Comparison of ENCODE assay signal across 1 cellular context in the genomic region with DNA sequence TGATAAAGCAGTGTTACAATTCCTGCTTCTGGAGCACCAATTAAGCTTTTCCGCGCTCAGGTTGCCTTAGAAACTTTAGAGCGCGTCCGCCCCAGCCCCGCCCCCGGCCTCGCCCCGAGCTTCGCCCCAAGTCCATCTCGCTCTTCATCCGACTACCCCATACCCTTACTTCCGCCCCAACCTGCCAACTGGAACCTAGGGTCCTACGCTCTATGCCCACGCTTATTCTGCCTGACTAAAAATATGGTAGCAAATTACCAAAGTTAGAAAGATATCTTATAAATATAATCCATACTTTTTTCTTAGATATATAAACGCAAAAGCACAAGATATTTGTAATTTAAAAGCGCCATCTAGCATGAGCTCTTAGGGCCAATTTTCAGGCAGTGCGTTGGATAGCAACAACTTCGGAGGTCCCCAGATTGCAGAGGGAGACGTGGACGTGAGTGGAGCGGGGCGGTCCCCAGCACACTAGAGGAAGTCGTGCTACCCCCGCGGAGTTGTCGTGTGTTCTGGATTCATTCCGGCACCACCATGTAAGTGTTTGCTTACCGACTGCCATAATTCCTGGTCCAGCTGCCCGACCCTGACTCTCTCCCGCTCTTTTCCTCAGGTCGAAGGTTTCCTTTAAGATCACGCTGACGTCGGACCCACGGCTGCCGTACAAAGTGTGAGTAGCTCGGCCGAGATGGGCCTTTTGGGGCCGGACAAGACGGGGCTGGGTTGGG.
A peak's percentile ranks its signal among the peaks of the same experiment; 100 is the strongest.
TF ChIP-seq lines count a peak whose summit lies in the region.

TSS of gene UFM1 (plus strand) at position 466 of the 728 bp plus-strand sequence. CDS start at position 535, 69 bp downstream.

TF ChIP-seq in HepG2, 621 proteins besides CTCF, POLR2A, EP300 and RAD21 (continued from another document and continues in another):
- TF ChIP-seq ONECUT2 (CRISPR knock-in tag; IDR thresholded peaks at IDR 0.05) (no peak), CCDC6 (CRISPR knock-in tag; IDR thresholded peaks at IDR 0.05) (no peak), GPN1 (CRISPR knock-in tag; IDR thresholded peaks at IDR 0.05; ENCODE audit: borderline replicate concordance) (no peak), GATAD1 (CRISPR knock-in tag; IDR thresholded peaks at IDR 0.05) (peak; percentile 82), ZBTB42 (CRISPR knock-in tag; IDR thresholded peaks at IDR 0.05) (no peak), KMT2B (CRISPR knock-in tag; IDR thresholded peaks at IDR 0.05) (peak; percentile 62), BCL6 (CRISPR knock-in tag; IDR thresholded peaks at IDR 0.05) (no peak), ZNF564 (CRISPR knock-in tag; IDR thresholded peaks at IDR 0.05) (no peak), KDM5B (CRISPR knock-in tag; IDR thresholded peaks at IDR 0.05; ENCODE audit: borderline replicate concordance) (peak; percentile 46; the same call in 1 of the 2 replicates), SIN3A (IDR thresholded peaks at IDR 0.05; ENCODE audit: borderline replicate concordance, low read depth, low read length) (peak; percentile 87), PRDM4 (CRISPR knock-in tag; IDR thresholded peaks at IDR 0.05; ENCODE audit: borderline replicate concordance) (no peak), ZNF251 (CRISPR knock-in tag; IDR thresholded peaks at IDR 0.05) (no peak), LCORL (IDR thresholded peaks at IDR 0.05) (no peak), LCORL (CRISPR knock-in tag; IDR thresholded peaks at IDR 0.05) (no peak), ZNF614 (CRISPR knock-in tag; IDR thresholded peaks at IDR 0.05; ENCODE audit: borderline replicate concordance) (no peak), CBX5 (CRISPR knock-in tag; IDR thresholded peaks at IDR 0.05; ENCODE audit: borderline replicate concordance) (no peak), TAF15 (IDR thresholded peaks at IDR 0.05; ENCODE audit: low read depth, low read length, poor library complexity, severe bottlenecking) (no peak), FOXO1 (CRISPR knock-in tag; IDR thresholded peaks at IDR 0.05) (no peak), ZNF34 (CRISPR knock-in tag; IDR thresholded peaks at IDR 0.05; ENCODE audit: borderline replicate concordance) (no peak), TEAD3 (CRISPR knock-in tag; optimal IDR thresholded peaks at IDR 0.05; ENCODE audit: borderline replicate concordance) (peak; percentile 6), NR2F6 (IDR thresholded peaks at IDR 0.05) (no peak), NR2F6 (CRISPR knock-in tag; IDR thresholded peaks at IDR 0.05) (no peak), CCAR2 (optimal IDR thresholded peaks at IDR 0.05; ENCODE audit: low read depth, low read length) (no peak), ZNF891 (CRISPR knock-in tag; IDR thresholded peaks at IDR 0.05) (no peak), ZNF17 (CRISPR knock-in tag; IDR thresholded peaks at IDR 0.05) (no peak), NFYC (CRISPR knock-in tag; IDR thresholded peaks at IDR 0.05) (no peak), ZSCAN25 (CRISPR knock-in tag; IDR thresholded peaks at IDR 0.05) (peak; percentile 41; the same call in 1 of the 2 replicates), HDAC1 (CRISPR knock-in tag; IDR thresholded peaks at IDR 0.05) (peak; percentile 80), SIX4 (CRISPR knock-in tag; IDR thresholded peaks at IDR 0.05) (no peak), ARNT (IDR thresholded peaks at IDR 0.05) (no peak), ZNF850 (CRISPR knock-in tag; conservative IDR thresholded peaks at IDR 0.05) (0 out of 2 replicates have a peak, but pooled peaks have one; percentile 5), MAZ (IDR thresholded peaks at IDR 0.05; ENCODE audit: borderline replicate concordance, low read depth, low read length) (peak; percentile 42; the same call in 1 of the 2 replicates), MAZ (CRISPR knock-in tag; IDR thresholded peaks at IDR 0.05; ENCODE audit: low read depth) (peak; percentile 27; the same call in 1 of the 2 replicates), KDM2A (CRISPR knock-in tag; IDR thresholded peaks at IDR 0.05; ENCODE audit: borderline replicate concordance, low read depth) (peak; percentile 72; the same call in 1 of the 2 replicates), KDM4B (CRISPR knock-in tag; IDR thresholded peaks at IDR 0.05) (no peak), ZNF629 (CRISPR knock-in tag; conservative IDR thresholded peaks at IDR 0.05) (no peak), YEATS2 (CRISPR knock-in tag; IDR thresholded peaks at IDR 0.05; ENCODE audit: borderline replicate concordance) (peak; percentile 67; the same call in 1 of the 2 replicates), ZNF703 (CRISPR knock-in tag; IDR thresholded peaks at IDR 0.05; ENCODE audit: borderline replicate concordance) (no peak), ZNF577 (CRISPR knock-in tag; IDR thresholded peaks at IDR 0.05; ENCODE audit: borderline replicate concordance, low read depth) (no peak), ZBTB2 (CRISPR knock-in tag; IDR thresholded peaks at IDR 0.05; ENCODE audit: low read depth) (no peak), THAP8 (CRISPR knock-in tag; IDR thresholded peaks at IDR 0.05; ENCODE audit: borderline replicate concordance) (no peak), CENPT (CRISPR knock-in tag; IDR thresholded peaks at IDR 0.05; ENCODE audit: low read depth) (no peak), ZNF510 (CRISPR knock-in tag; IDR thresholded peaks at IDR 0.05; ENCODE audit: low read depth) (no peak), ZC3H4 (CRISPR knock-in tag; IDR thresholded peaks at IDR 0.05; ENCODE audit: borderline replicate concordance) (no peak), ZNF574 (CRISPR knock-in tag; IDR thresholded peaks at IDR 0.05) (peak; percentile 74), TBP (CRISPR knock-in tag; IDR thresholded peaks at IDR 0.05) (no peak), ZBTB7B (CRISPR knock-in tag; IDR thresholded peaks at IDR 0.05) (no peak), RFX3 (CRISPR knock-in tag; IDR thresholded peaks at IDR 0.05) (peak; percentile 67), ZFP37 (CRISPR knock-in tag; IDR thresholded peaks at IDR 0.05; ENCODE audit: borderline replicate concordance) (no peak), ZNF569 (CRISPR knock-in tag; IDR thresholded peaks at IDR 0.05; ENCODE audit: borderline replicate concordance) (no peak), ZNF766 (CRISPR knock-in tag; IDR thresholded peaks at IDR 0.05; ENCODE audit: borderline replicate concordance) (no peak), ZNF33A (CRISPR knock-in tag; IDR thresholded peaks at IDR 0.05; ENCODE audit: borderline replicate concordance) (0 out of 2 replicates have a peak, but pooled peaks have one; percentile 34), ZNF235 (CRISPR knock-in tag; IDR thresholded peaks at IDR 0.05; ENCODE audit: borderline replicate concordance) (no peak)
- TF ChIP-seq, protein P1, sequence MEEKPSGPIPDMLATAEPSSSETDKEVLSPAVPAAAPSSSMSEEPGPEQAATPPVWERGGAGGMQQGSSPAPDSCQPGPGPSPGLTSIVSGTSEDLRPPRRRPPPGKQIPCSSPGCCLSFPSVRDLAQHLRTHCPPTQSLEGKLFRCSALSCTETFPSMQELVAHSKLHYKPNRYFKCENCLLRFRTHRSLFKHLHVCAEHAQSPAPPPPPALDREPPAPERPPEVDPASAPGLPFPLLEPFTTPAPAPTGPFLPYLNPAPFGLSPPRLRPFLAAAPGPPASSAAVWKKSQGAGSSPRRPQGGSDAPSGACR (CRISPR knock-in tag; IDR thresholded peaks at IDR 0.05), result 0 out of 2 replicates have a peak, but pooled peaks have one; percentile 14
- TF ChIP-seq, protein P2, sequence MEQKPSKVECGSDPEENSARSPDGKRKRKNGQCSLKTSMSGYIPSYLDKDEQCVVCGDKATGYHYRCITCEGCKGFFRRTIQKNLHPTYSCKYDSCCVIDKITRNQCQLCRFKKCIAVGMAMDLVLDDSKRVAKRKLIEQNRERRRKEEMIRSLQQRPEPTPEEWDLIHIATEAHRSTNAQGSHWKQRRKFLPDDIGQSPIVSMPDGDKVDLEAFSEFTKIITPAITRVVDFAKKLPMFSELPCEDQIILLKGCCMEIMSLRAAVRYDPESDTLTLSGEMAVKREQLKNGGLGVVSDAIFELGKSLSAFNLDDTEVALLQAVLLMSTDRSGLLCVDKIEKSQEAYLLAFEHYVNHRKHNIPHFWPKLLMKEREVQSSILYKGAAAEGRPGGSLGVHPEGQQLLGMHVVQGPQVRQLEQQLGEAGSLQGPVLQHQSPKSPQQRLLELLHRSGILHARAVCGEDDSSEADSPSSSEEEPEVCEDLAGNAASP (CRISPR knock-in tag; IDR thresholded peaks at IDR 0.05; ENCODE audit: borderline replicate concordance), result no peak
- TF ChIP-seq, protein P3, sequence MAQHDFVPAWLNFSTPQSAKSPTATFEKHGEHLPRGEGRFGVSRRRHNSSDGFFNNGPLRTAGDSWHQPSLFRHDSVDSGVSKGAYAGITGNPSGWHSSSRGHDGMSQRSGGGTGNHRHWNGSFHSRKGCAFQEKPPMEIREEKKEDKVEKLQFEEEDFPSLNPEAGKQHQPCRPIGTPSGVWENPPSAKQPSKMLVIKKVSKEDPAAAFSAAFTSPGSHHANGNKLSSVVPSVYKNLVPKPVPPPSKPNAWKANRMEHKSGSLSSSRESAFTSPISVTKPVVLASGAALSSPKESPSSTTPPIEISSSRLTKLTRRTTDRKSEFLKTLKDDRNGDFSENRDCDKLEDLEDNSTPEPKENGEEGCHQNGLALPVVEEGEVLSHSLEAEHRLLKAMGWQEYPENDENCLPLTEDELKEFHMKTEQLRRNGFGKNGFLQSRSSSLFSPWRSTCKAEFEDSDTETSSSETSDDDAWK (CRISPR knock-in tag; IDR thresholded peaks at IDR 0.05), result no peak
- TF ChIP-seq, protein P4, sequence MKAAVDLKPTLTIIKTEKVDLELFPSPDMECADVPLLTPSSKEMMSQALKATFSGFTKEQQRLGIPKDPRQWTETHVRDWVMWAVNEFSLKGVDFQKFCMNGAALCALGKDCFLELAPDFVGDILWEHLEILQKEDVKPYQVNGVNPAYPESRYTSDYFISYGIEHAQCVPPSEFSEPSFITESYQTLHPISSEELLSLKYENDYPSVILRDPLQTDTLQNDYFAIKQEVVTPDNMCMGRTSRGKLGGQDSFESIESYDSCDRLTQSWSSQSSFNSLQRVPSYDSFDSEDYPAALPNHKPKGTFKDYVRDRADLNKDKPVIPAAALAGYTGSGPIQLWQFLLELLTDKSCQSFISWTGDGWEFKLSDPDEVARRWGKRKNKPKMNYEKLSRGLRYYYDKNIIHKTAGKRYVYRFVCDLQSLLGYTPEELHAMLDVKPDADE (CRISPR knock-in tag; IDR thresholded peaks at IDR 0.05), result no peak
